18 cellular contexts compared by ENCODE assay signal in genomic region chr13:48489666-48490065, GRCh38. TPM values are rescaled to one million over a fixed set of nuclear protein-coding genes. Genes with fewer than 3 reads are reported as not detected.
DNase-seq lines count a peak whose midpoint lies in the region; ATAC-seq, FAIRE-seq and TF ChIP-seq lines count a peak whose summit lies in the region.
"Had no signal": no experiment of that assay in that cellular context is flagged by ENCODE, and none has a peak within 500 bp of the region (broad histone marks: within the 10 kb centered on the region; RNA-seq: fewer than 3 reads in every experiment).

No MANE protein-coding gene starts in this region.

- no peak overlapping the region for H3K4me3 Mint-ChIP-seq in stimulated activated naive CD8-positive, alpha-beta T cell treated with anti-CD3 and anti-CD28 coated beads, Interleukin-15, Interleukin-2, amounts not matched to agents 100 ng/mL and 50 ng/mL, for 24 hours
- H3K4me3 Mint-ChIP-seq in T-helper 17 cell: peak overlapping the region; percentile 43
- H3K4me3 Mint-ChIP-seq: activated CD8-positive, alpha-beta memory T cell treated with anti-CD3 and anti-CD28 coated beads, Interleukin-2, amount 10 ng/mL, durations not matched to agents 7 days and 5 days; H9 had no signal

- H3K4me3 ChIP-seq in kidney (ENCODE audit: low read length in 2 of 2) (no peak overlapping the region), HAP-1 (no peak overlapping the region)
- H3K4me3 ChIP-seq: thoracic aorta had no signal

- H3K4me1 ChIP-seq in kidney (ENCODE audit: control insufficient read depth in 1 of 2, insufficient read depth in 1 of 2, low read depth in 1 of 2, low read length in 2 of 2) (no peaks in the 10 kb centered on the region), HAP-1 (peaks cover 9% of the 10 kb centered on the region)

- peak overlapping the region; percentile 12 for H3K27ac Mint-ChIP-seq in stimulated activated naive CD8-positive, alpha-beta T cell treated with anti-CD3 and anti-CD28 coated beads, Interleukin-15, Interleukin-2, amounts not matched to agents 100 ng/mL and 50 ng/mL, for 24 hours
- H3K27ac Mint-ChIP-seq in T-helper 17 cell: no peak overlapping the region
- H3K27ac Mint-ChIP-seq: effector memory CD8-positive, alpha-beta T cell; H9 had no signal

- no peak for ATAC-seq in stimulated activated naive CD8-positive, alpha-beta T cell treated with anti-CD3 and anti-CD28 coated beads, Interleukin-15, Interleukin-2, amounts not matched to agents 100 U/mL and 50 U/mL, for 24 hours
- ATAC-seq in T-helper 17 cell: no peak
- ATAC-seq: activated CD8-positive, alpha-beta memory T cell treated with anti-CD3 and anti-CD28 coated beads, Interleukin-2, amount 10 ng/mL, durations not matched to agents 7 days and 5 days; effector memory CD8-positive, alpha-beta T cell; heart left ventricle had no signal

- TF ChIP-seq CTCF in kidney (IDR thresholded peaks at IDR 0.05; ENCODE audit: borderline replicate concordance, extremely low read depth, insufficient read depth): no peak

- no peak overlapping the region for H3K9ac ChIP-seq in kidney (ENCODE audit: low read length in 2 of 2)

- in situ Hi-C loops in HAP-1 (cut with MboI; ENCODE audit: low sequenced_read_pairs): no loop called here

- FAIRE-seq in GM19239 (lab: Jason Lieb, UNC): peak; percentile 94
- no peak for FAIRE-seq in kidney (lab: Jason Lieb, UNC)

- peaks cover 23% of the 10 kb centered on the region for H3K36me3 Mint-ChIP-seq in stimulated activated naive CD8-positive, alpha-beta T cell treated with anti-CD3 and anti-CD28 coated beads, Interleukin-15, Interleukin-2, amounts not matched to agents 100 ng/mL and 50 ng/mL, for 24 hours (ENCODE audit: low read depth)
- peaks cover 6% of the 10 kb centered on the region for H3K36me3 Mint-ChIP-seq in T-helper 17 cell (ENCODE audit: low read depth)

- H3K4me1 Mint-ChIP-seq in stimulated activated naive CD8-positive, alpha-beta T cell treated with anti-CD3 and anti-CD28 coated beads, Interleukin-15, Interleukin-2, amounts not matched to agents 100 ng/mL and 50 ng/mL, for 24 hours (ENCODE audit: low read depth): peaks cover 3% of the 10 kb centered on the region
- peaks cover 29% of the 10 kb centered on the region for H3K4me1 Mint-ChIP-seq in T-helper 17 cell

- no peaks in the 10 kb centered on the region for H3K9me3 Mint-ChIP-seq in stimulated activated naive CD8-positive, alpha-beta T cell treated with anti-CD3 and anti-CD28 coated beads, Interleukin-15, Interleukin-2, amounts not matched to agents 100 ng/mL and 50 ng/mL, for 24 hours

- DNase-seq in stimulated activated naive CD8-positive, alpha-beta T cell treated with anti-CD3 and anti-CD28 coated beads, Interleukin-15, Interleukin-2, amounts not matched to agents 100 U/mL and 50 U/mL, for 24 hours: no peak
- DNase-seq in GM19239 (ENCODE audit: insufficient read length, low spot score): no peak
- no peak for DNase-seq in T-helper 17 cell
- no peak for DNase-seq in kidney
- DNase-seq in superior temporal gyrus (ENCODE audit: extremely low spot score): no peak
- no peak for DNase-seq in HAP-1 (ENCODE audit: low spot score in 2 of 2)
- DNase-seq in GM03348 (ENCODE audit: low spot score): no peak
- DNase-seq: activated CD4-positive, CD25-positive, alpha-beta regulatory T cell treated with anti-CD3 and anti-CD28 coated beads, Interleukin-2, amount 50 U/mL, for 72 hours; activated CD8-positive, alpha-beta memory T cell treated with anti-CD3 and anti-CD28 coated beads, Interleukin-2, amount 10 ng/mL, durations not matched to agents 7 days and 5 days; activated naive CD4-positive, alpha-beta T cell; effector memory CD8-positive, alpha-beta T cell; H9; heart left ventricle; NCI-H748 treated with DMSO at 0.1 percent for 48 hours; occipital lobe; retina had no signal

- H3K27ac ChIP-seq in kidney (ENCODE audit: low read depth in 2 of 2, low read length in 2 of 2): no peak overlapping the region
- H3K27ac ChIP-seq: thoracic aorta had no signal

- no peaks in the 10 kb centered on the region for H3K9me3 ChIP-seq in T-helper 17 cell (ENCODE audit: control insufficient read depth, low read length, poor library complexity, severe bottlenecking)
- peaks cover 0 to 4% of the 10 kb centered on the region in 2 donors for H3K9me3 ChIP-seq in kidney (ENCODE audit: control insufficient read depth in 1 of 2, low read length in 2 of 2)
- H3K9me3 ChIP-seq in HAP-1: no peaks in the 10 kb centered on the region
- H3K9me3 ChIP-seq: thoracic aorta had no signal

- no peaks in the 10 kb centered on the region for H3K27me3 ChIP-seq in HAP-1 (ENCODE audit: low read depth)
- H3K27me3 ChIP-seq: heart left ventricle had no signal

- intact Hi-C loops in kidney (cut with DNase I): no loop called here

- H3K36me3 ChIP-seq in kidney (ENCODE audit: control insufficient read depth in 1 of 2, insufficient read depth in 2 of 2, low read length in 2 of 2): no peaks in the 10 kb centered on the region
- H3K36me3 ChIP-seq in HAP-1 (replicated peaks): no peaks in the 10 kb centered on the region; the same call in 1 of the 2 replicates

- no peaks in the 10 kb centered on the region for H3K27me3 Mint-ChIP-seq in stimulated activated naive CD8-positive, alpha-beta T cell treated with anti-CD3 and anti-CD28 coated beads, Interleukin-15, Interleukin-2, amounts not matched to agents 100 ng/mL and 50 ng/mL, for 24 hours
- no peaks in the 10 kb centered on the region for H3K27me3 Mint-ChIP-seq in T-helper 17 cell
- H3K27me3 Mint-ChIP-seq: activated CD8-positive, alpha-beta memory T cell treated with anti-CD3 and anti-CD28 coated beads, Interleukin-2, amount 10 ng/mL, durations not matched to agents 7 days and 5 days; effector memory CD8-positive, alpha-beta T cell had no signal

RNA-seq across cellular contexts. Expression of gene RCBTB2, which starts 43.2 kb away (rescaled TPM):
- total RNA-seq in T-helper 17 cell (10 to 100 TPM; 12.5 to 13.7 TPM), kidney (19.6 TPM)
- 17.0 TPM for polyA plus RNA-seq in kidney (ENCODE audit: insufficient read depth, low read depth, low replicate concordance)
